In the genomic region with DNA sequence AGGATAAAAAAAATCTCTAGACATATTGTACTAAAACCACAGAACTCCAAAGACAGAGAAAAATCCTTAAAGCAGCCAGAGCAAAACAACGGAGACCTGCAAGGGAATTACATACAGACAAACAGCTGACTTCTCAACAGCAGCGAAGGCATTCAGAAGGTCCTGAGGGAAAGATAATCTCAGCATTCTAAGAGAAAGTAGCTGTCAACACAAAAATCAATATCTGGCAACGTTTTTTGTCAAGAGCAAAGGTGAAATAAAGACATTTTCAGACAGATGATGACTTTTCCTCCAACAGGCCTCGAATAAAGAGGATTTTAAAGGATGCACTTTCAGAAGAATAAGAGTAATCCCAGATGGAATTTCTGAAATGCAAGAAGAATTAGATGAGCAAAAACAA, we compare ENCODE assay signal across 28 cellular contexts. TPM values are rescaled to one million over a fixed set of nuclear protein-coding genes. Genes with fewer than 3 reads are reported as not detected.
DNase-seq lines count a peak whose midpoint lies in the region; ATAC-seq, FAIRE-seq and TF ChIP-seq lines count a peak whose summit lies in the region.
"Had no signal": no experiment of that assay in that cellular context is flagged by ENCODE, and none has a peak within 500 bp of the region (broad histone marks: within the 10 kb centered on the region; RNA-seq: fewer than 3 reads in every experiment).

No MANE protein-coding gene starts in this region.

- TF ChIP-seq RAD21 in HepG2 (CRISPR knock-in tag; IDR thresholded peaks at IDR 0.05): no peak

- peaks cover 63% of the 10 kb centered on the region for H3K4me1 ChIP-seq in HepG2 (ENCODE audit: insufficient read depth, low read length)

- no peaks in the 10 kb centered on the region for H3K27me3 ChIP-seq in HepG2 (ENCODE audit: control insufficient read depth in 1 of 2, insufficient read depth in 2 of 2, low read length in 2 of 2)
- H3K27me3 ChIP-seq: BE2C; BLaER1 treated with 17β-estradiol and CSF1 and Interleukin-3, amounts not matched to agents 10 nM and 100 nM had no signal

- CTCF ChIA-PET in HepG2 (lab: Yijun Ruan, JAX; ENCODE audit: low intra/inter-chr PET ratio, low total read pairs): no interaction called here

- no peaks in the 10 kb centered on the region for H3K36me3 ChIP-seq in HepG2 (replicated peaks in 1 of 2; ENCODE audit: control insufficient read depth in 1 of 2, insufficient read depth in 2 of 2, low read length in 2 of 2)
- H3K36me3 ChIP-seq: BE2C; BLaER1 treated with 17β-estradiol and CSF1 and Interleukin-3, amounts not matched to agents 10 nM and 100 nM had no signal

- 10% methylated on average over 4 of the region's 4 CpGs for WGBS in HepG2 (ENCODE audit: low lambda C conversion rate)

- DNase-seq in NCI-H146 (lab: John Stamatoyannopoulos, UW) (peak; percentile 26), NCI-H146 treated with DMSO at 0.1 percent for 48 hours (lab: John Stamatoyannopoulos, UW; ENCODE audit: unreplicated experiment) (no peak), NCI-H2227 (lab: John Stamatoyannopoulos, UW; ENCODE audit: unreplicated experiment) (peak; percentile 50), HepG2 (ENCODE audit: low spot score) (peak; percentile 35), NCI-H446 treated with DMSO at 0.1 percent for 48 hours (lab: John Stamatoyannopoulos, UW) (no peak), GM20000 (ENCODE audit: low spot score) (no peak)
- DNase-seq: ACHN; AML-193; BE2C; Calu3; CD4-positive, alpha-beta T cell; CD8-positive, alpha-beta memory T cell; DMS53; DMS79 treated with DMSO at 0.1 percent for 48 hours; GF-D8; GM23248; H9 had no signal

- TF ChIP-seq EP300 in HepG2 (IDR thresholded peaks at IDR 0.05; ENCODE audit: low read depth in 2 of 2, low read length in 2 of 2) (peak in 1 of 2 experiments; percentile 70; a peak in 1 of 4 replicates), HepG2 (CRISPR knock-in tag; IDR thresholded peaks at IDR 0.05; ENCODE audit: borderline replicate concordance) (no peak)

- intact Hi-C loops in HepG2 (cut with micrococcal nuclease; ENCODE audit: unreplicated experiment): no loop called here

- peak overlapping the region; percentile 20 for H3K4me2 ChIP-seq in HepG2 (ENCODE audit: low read depth, low read length)
- H3K4me2 ChIP-seq: BLaER1 treated with 17β-estradiol and CSF1 and Interleukin-3, amounts not matched to agents 10 nM and 100 nM had no signal

- H3K9me3 ChIP-seq in HepG2 (ENCODE audit: low read length): no peaks in the 10 kb centered on the region
- H3K9me3 ChIP-seq: BE2C; BLaER1 treated with 17β-estradiol and CSF1 and Interleukin-3, amounts not matched to agents 10 nM and 100 nM had no signal

- in situ Hi-C loops in HepG2 (cut with HindIII; ENCODE audit: extremely low pct_ligation_motif_present, low pct_unique_long_range_greater_than_20kb): no loop called here

- no peak for FAIRE-seq in HepG2 (lab: Jason Lieb, UNC)
- FAIRE-seq: GM12891, GM18507, H1 had no signal

- no peaks in the 10 kb centered on the region for H4K20me1 ChIP-seq in HepG2 (ENCODE audit: insufficient read depth, low read length)
- H4K20me1 ChIP-seq: BLaER1 treated with 17β-estradiol and CSF1 and Interleukin-3, amounts not matched to agents 10 nM and 100 nM had no signal

- H3K79me2 ChIP-seq in HepG2 (ENCODE audit: insufficient read depth, low read length): no peaks in the 10 kb centered on the region

- no peak for ATAC-seq in HepG2
- ATAC-seq in HG03432 (IDR thresholded peaks at IDR 0.05; ENCODE audit: unreplicated experiment): no peak
- ATAC-seq: HCT116 had no signal

- TF ChIP-seq POLR2A in HepG2 (IDR thresholded peaks at IDR 0.05; ENCODE audit: insufficient read depth in 1 of 2, low read depth in 2 of 2, low read length in 2 of 2): no peak

- TF ChIP-seq CTCF in VCaP (conservative IDR thresholded peaks at IDR 0.05) (no peak), HepG2 (CRISPR knock-in tag; IDR thresholded peaks at IDR 0.05) (no peak), GM20000 (IDR thresholded peaks at IDR 0.05; ENCODE audit: extremely low read depth, missing control alignments) (no peak)

- H3K27ac ChIP-seq in VCaP (peak overlapping the region; percentile 95; the same call in 1 of the 2 replicates), HepG2 (ENCODE audit: extremely low read length, insufficient read depth, low read length) (no peak overlapping the region)
- H3K27ac ChIP-seq: 22Rv1; BLaER1 treated with 17β-estradiol and CSF1 and Interleukin-3, amounts not matched to agents 10 nM and 100 nM; GM23248 had no signal

- H2AFZ ChIP-seq in HepG2 (ENCODE audit: low read length): no peak overlapping the region
- H2AFZ ChIP-seq: GM23248 had no signal

- H3K4me3 ChIP-seq in HepG2 (replicated peaks in 1 of 3; ENCODE audit: insufficient read depth in 1 of 3, low read depth in 2 of 3, low read length in 3 of 3): no peak overlapping the region
- H3K4me3 ChIP-seq: BLaER1 treated with 17β-estradiol and CSF1 and Interleukin-3, amounts not matched to agents 10 nM and 100 nM; GM23248 had no signal

- BruUV-seq in HepG2 (replicated peaks; lab: Mats Ljungman, UMichigan): no TSS peak

- POLR2A ChIA-PET in HepG2 (lab: Yijun Ruan, JAX): interaction anchor here (1.1 kb wide), 1 partner anchor 15 kb away, joined by 3 read pairs; no protein-coding TSS in a partner anchor

- no peak overlapping the region for H3K9ac ChIP-seq in HepG2 (ENCODE audit: insufficient read depth, low read depth, low read length)
- H3K9ac ChIP-seq: BLaER1 treated with 17β-estradiol and CSF1 and Interleukin-3, amounts not matched to agents 10 nM and 100 nM; GM23248 had no signal

TF ChIP-seq in HepG2, 621 proteins besides CTCF, POLR2A, EP300 and RAD21 (continues in another document):
- TF ChIP-seq ZBTB21 (CRISPR knock-in tag; IDR thresholded peaks at IDR 0.05): no peak
- TF ChIP-seq ZNF17 (CRISPR knock-in tag; IDR thresholded peaks at IDR 0.05): no peak
- no peak for TF ChIP-seq ATF1 (CRISPR knock-in tag; IDR thresholded peaks at IDR 0.05)
- TF ChIP-seq, protein P1, sequence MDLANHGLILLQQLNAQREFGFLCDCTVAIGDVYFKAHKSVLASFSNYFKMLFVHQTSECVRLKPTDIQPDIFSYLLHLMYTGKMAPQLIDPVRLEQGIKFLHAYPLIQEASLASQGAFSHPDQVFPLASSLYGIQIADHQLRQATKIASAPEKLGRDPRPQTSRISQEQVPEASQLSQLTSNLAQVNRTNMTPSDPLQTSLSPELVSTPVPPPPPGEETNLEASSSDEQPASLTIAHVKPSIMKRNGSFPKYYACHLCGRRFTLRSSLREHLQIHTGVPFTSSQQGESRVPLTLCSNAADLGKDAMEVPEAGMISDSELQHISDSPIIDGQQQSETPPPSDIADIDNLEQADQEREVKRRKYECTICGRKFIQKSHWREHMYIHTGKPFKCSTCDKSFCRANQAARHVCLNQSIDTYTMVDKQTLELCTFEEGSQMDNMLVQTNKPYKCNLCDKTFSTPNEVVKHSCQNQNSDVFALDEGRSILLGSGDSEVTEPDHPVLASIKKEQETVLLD (CRISPR knock-in tag; IDR thresholded peaks at IDR 0.05; ENCODE audit: low read depth): no peak
- TF ChIP-seq RBFOX2 (IDR thresholded peaks at IDR 0.05; ENCODE audit: low read depth, low read length): no peak
- TF ChIP-seq KLF9 (CRISPR knock-in tag; IDR thresholded peaks at IDR 0.05; ENCODE audit: low read depth): no peak
- no peak for TF ChIP-seq ZNF589 (CRISPR knock-in tag; conservative IDR thresholded peaks at IDR 0.05)
- TF ChIP-seq JDP2 (CRISPR knock-in tag; IDR thresholded peaks at IDR 0.05; ENCODE audit: borderline replicate concordance): no peak
- TF ChIP-seq, protein P2, sequence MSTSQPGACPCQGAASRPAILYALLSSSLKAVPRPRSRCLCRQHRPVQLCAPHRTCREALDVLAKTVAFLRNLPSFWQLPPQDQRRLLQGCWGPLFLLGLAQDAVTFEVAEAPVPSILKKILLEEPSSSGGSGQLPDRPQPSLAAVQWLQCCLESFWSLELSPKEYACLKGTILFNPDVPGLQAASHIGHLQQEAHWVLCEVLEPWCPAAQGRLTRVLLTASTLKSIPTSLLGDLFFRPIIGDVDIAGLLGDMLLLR (CRISPR knock-in tag; IDR thresholded peaks at IDR 0.05): no peak
- no peak for TF ChIP-seq SETDB1 (CRISPR knock-in tag; IDR thresholded peaks at IDR 0.05; ENCODE audit: borderline replicate concordance)
- TF ChIP-seq ZKSCAN5 (CRISPR knock-in tag; IDR thresholded peaks at IDR 0.05): no peak
- no peak for TF ChIP-seq PAF1 (CRISPR knock-in tag; IDR thresholded peaks at IDR 0.05)
- TF ChIP-seq, protein P3, sequence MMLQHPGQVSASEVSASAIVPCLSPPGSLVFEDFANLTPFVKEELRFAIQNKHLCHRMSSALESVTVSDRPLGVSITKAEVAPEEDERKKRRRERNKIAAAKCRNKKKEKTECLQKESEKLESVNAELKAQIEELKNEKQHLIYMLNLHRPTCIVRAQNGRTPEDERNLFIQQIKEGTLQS (CRISPR knock-in tag; IDR thresholded peaks at IDR 0.05): no peak
- TF ChIP-seq HNF4G (IDR thresholded peaks at IDR 0.05; ENCODE audit: borderline replicate concordance, low read depth, low read length): peak; percentile 75
- no peak; the same call in 1 of the 2 replicates for TF ChIP-seq HNF4G (CRISPR knock-in tag; IDR thresholded peaks at IDR 0.05; ENCODE audit: borderline replicate concordance, low read depth)

RNA-seq across cellular contexts. Expression of a gene that starts 6.1 kb away (rescaled TPM):
- total RNA-seq in HepG2 (2016; rRNA removed; fragmentation: Illumina TruSeq; extraction: Trizol): 29.0 and 45.4 TPM in 2 replicates
- 4.4 and 5.6 TPM in 2 replicates for total RNA-seq in HepG2 (2016; cell fraction: cytosol; rRNA removed; fragmentation: Illumina TruSeq; extraction: Trizol; ENCODE audit: low read depth)
- total RNA-seq in HepG2 (2016; cell fraction: insoluble cytoplasmic fraction; rRNA removed; fragmentation: Illumina TruSeq; extraction: Trizol): 27.9 and 49.4 TPM in 2 replicates
- 10.6 and 11.2 TPM in 2 replicates for total RNA-seq in HepG2 (2016; cell fraction: membrane; rRNA removed; fragmentation: Illumina TruSeq; extraction: Trizol)
- total RNA-seq in HepG2 (2016; cell fraction: nucleus; rRNA removed; fragmentation: Illumina TruSeq; extraction: Trizol): 10.5 and 10.7 TPM in 2 replicates
- 2.1 and 2.9 TPM in 2 replicates for polyA plus RNA-seq in HepG2 (2011; rRNA removed)
- 2.7 and 3.3 TPM in 2 replicates for polyA plus RNA-seq in HepG2 (2011; cell fraction: cytosol; rRNA removed)
- 0.71 and 0.87 TPM in 2 replicates for polyA plus RNA-seq in HepG2 (2011; cell fraction: nucleus; rRNA removed)
- 3.0 and 8.3 TPM in 2 replicates for polyA plus RNA-seq in HepG2 (2012)
- polyA plus RNA-seq in HepG2 (2016; cell fraction: cytosol; fragmentation: Illumina TruSeq; extraction: Trizol; ENCODE audit: low read depth): 4.5 and 4.7 TPM in 2 replicates
- polyA plus RNA-seq in HepG2 (2016; cell fraction: insoluble cytoplasmic fraction; fragmentation: Illumina TruSeq; extraction: Trizol; ENCODE audit: low read depth): 43.5 and 45.3 TPM in 2 replicates
- polyA plus RNA-seq in HepG2 (2016; cell fraction: membrane; fragmentation: Illumina TruSeq; extraction: Trizol; ENCODE audit: low read depth): 8.0 and 8.2 TPM in 2 replicates
- polyA plus RNA-seq in HepG2 (2016; cell fraction: nucleus; fragmentation: Illumina TruSeq; extraction: Trizol; ENCODE audit: insufficient read depth, low read depth): 14.9 and 15.4 TPM in 2 replicates
- polyA minus RNA-seq in HepG2 (2011; rRNA and poly(A)+ RNA removed; ENCODE audit: low replicate concordance): 2.1 TPM in 1 of 2 replicates, not detected in the other
- 0.89 and 1.1 TPM in 2 replicates for polyA minus RNA-seq in HepG2 (2011; cell fraction: cytosol; rRNA and poly(A)+ RNA removed)
- 0.52 TPM in 1 of 2 replicates, not detected in the other for polyA minus RNA-seq in HepG2 (2011; cell fraction: nucleus; rRNA and poly(A)+ RNA removed)
- total RNA-seq: CD4-positive, alpha-beta T cell; CD8-positive, alpha-beta memory T cell; Daoy; G401; GM23248; H1; H9 had no signal
- polyA plus RNA-seq: CD14-positive monocyte; CD8-positive, alpha-beta memory T cell; GM23248; H1 had no signal

Comparison
In these comparisons a context has a peak if more than half of its experiments do, and no peak if none do; other contexts are left out.
1. DNase-seq: peak in NCI-H146 (single experiment), NCI-H2227 (single experiment) and HepG2 (single experiment); none in NCI-H146 treated with DMSO at 0.1 percent for 48 hours (single experiment), NCI-H446 treated with DMSO at 0.1 percent for 48 hours (single experiment) and GM20000 (single experiment).